ENCODE assay signal across 10 cellular contexts in the genomic region with DNA sequence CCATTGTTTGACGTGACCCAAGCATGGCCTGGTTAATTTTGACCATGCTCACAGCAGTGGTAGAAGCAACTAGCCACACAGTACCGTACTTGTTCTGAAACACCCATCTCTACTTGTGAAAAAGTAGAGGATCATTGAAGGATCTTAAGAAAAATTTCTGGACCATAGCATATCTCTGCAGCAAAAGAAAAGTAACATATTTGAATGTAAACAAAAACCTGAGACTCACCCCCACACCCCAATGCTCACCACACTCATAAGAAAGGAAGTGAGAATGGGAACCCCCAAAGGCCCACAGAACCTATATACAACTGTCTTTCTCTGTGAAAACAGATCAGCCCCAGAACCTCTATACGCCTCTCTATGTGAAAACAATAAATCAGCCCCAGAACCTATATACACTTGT. TPM values are rescaled to one million over a fixed set of nuclear protein-coding genes. Genes with fewer than 3 reads are reported as not detected.
DNase-seq lines count a peak whose midpoint lies in the region; ATAC-seq, FAIRE-seq and TF ChIP-seq lines count a peak whose summit lies in the region.
"Had no signal": no experiment of that assay in that cellular context is flagged by ENCODE, and none has a peak within 500 bp of the region (broad histone marks: within the 10 kb centered on the region; RNA-seq: fewer than 3 reads in every experiment).

No MANE protein-coding gene starts in this region.

- no peak overlapping the region for H4K8ac ChIP-seq in mesenchymal stem cell (ENCODE audit: low read length)

- H2BK15ac ChIP-seq in mesenchymal stem cell (ENCODE audit: low read depth, poor library complexity, severe bottlenecking) = no peak overlapping the region

- TF ChIP-seq POLR2A in GM12891 (IDR thresholded peaks at IDR 0.05; ENCODE audit: low read depth, low read length) (no peak), gastrocnemius medialis (IDR thresholded peaks at IDR 0.05) (no peak)

- no peaks in the 10 kb centered on the region for H3K9me3 Mint-ChIP-seq in activated naive CD4-positive, alpha-beta T cell treated with anti-CD3 and anti-CD28 coated beads for 36 hours

- H3K9ac ChIP-seq in OCI-LY3 (ENCODE audit: low read length) (peak overlapping the region; percentile 49; the same call in 1 of the 2 replicates), mesenchymal stem cell (ENCODE audit: low read length) (no peak overlapping the region)

- H4K91ac ChIP-seq in mesenchymal stem cell (ENCODE audit: low read length) = no peak overlapping the region

- H3K18ac ChIP-seq in mesenchymal stem cell (ENCODE audit: low read depth in 1 of 2, low read length in 2 of 2) = no peak overlapping the region

- intact Hi-C loops in gastrocnemius medialis (cut with DNase I; ENCODE audit: low total_unique reads) = loop anchor here (5.0 kb wide), 1 partner anchor 62 kb away; no protein-coding TSS in a partner anchor
- intact Hi-C loops in activated naive CD4-positive, alpha-beta T cell treated with anti-CD3 and anti-CD28 coated beads for 36 hours (cut with micrococcal nuclease) = no loop called here

- H2AFZ ChIP-seq in OCI-LY3 (ENCODE audit: low read depth, low read length) = no peak overlapping the region
- no peak overlapping the region for H2AFZ ChIP-seq in mesenchymal stem cell (ENCODE audit: low read depth, low read length)

- H3K4me2 ChIP-seq in OCI-LY3 (ENCODE audit: low read length) (peak overlapping the region; percentile 71), mesenchymal stem cell (ENCODE audit: low read length, poor library complexity, severe bottlenecking) (no peak overlapping the region)

- peak; percentile 77 for ATAC-seq in GM19395 (IDR thresholded peaks at IDR 0.05; ENCODE audit: unreplicated experiment)
- peak; percentile 72 for ATAC-seq in HG02885 (IDR thresholded peaks at IDR 0.05; ENCODE audit: poor library complexity, unreplicated experiment)
- no peak for ATAC-seq in gastrocnemius medialis

- H2BK12ac ChIP-seq in mesenchymal stem cell (ENCODE audit: low read length in 2 of 2) = no peak overlapping the region

- WGBS in mesenchymal stem cell = 82% methylated on average over 2 of the region's 3 CpGs

- no peak overlapping the region for H2BK120ac ChIP-seq in mesenchymal stem cell (ENCODE audit: low read depth, low read length)

- H3K27ac Mint-ChIP-seq in activated naive CD4-positive, alpha-beta T cell treated with anti-CD3 and anti-CD28 coated beads for 36 hours = no peak overlapping the region

- DNase-seq in GM12891 (ENCODE audit: insufficient read length, low spot score) = no peak
- no peak for DNase-seq in cortex of kidney (lab: John Stamatoyannopoulos, UW)
- no peak for DNase-seq in gastrocnemius medialis
- DNase-seq in mesenchymal stem cell = no peak
- no peak for DNase-seq in activated naive CD4-positive, alpha-beta T cell treated with anti-CD3 and anti-CD28 coated beads for 36 hours
- DNase-seq: NCI-H524 treated with DMSO at 0.1 percent for 48 hours, small intestine had no signal

- CTCF ChIA-PET in activated naive CD4-positive, alpha-beta T cell treated with anti-CD3 and anti-CD28 coated beads for 36 hours (lab: Charles Lee) = interaction anchor here (0.7 kb wide), 1 partner anchor 1468 kb away, joined by 3 read pairs; no protein-coding TSS in a partner anchor

- no peak overlapping the region for H2AK5ac ChIP-seq in mesenchymal stem cell (ENCODE audit: low read length, severe bottlenecking)

- H3K27ac ChIP-seq in OCI-LY3 (ENCODE audit: low read length) (peak overlapping the region; percentile 75), gastrocnemius medialis (no peak overlapping the region), mesenchymal stem cell (ENCODE audit: low read length, poor library complexity, severe bottlenecking) (no peak overlapping the region)

- no peak overlapping the region for H3K4me3 Mint-ChIP-seq in activated naive CD4-positive, alpha-beta T cell treated with anti-CD3 and anti-CD28 coated beads for 36 hours

- no peaks in the 10 kb centered on the region for H3K36me3 Mint-ChIP-seq in activated naive CD4-positive, alpha-beta T cell treated with anti-CD3 and anti-CD28 coated beads for 36 hours (ENCODE audit: low read depth)

- peak; percentile 85 for FAIRE-seq in GM12891 (lab: Jason Lieb, UNC)

- H3K36me3 ChIP-seq in OCI-LY3 (replicated peaks; ENCODE audit: low read depth, low read length) = no peaks in the 10 kb centered on the region
- no peaks in the 10 kb centered on the region for H3K36me3 ChIP-seq in gastrocnemius medialis
- H3K36me3 ChIP-seq in mesenchymal stem cell (ENCODE audit: control insufficient read depth in 1 of 2, insufficient read depth in 2 of 2, low read depth in 1 of 2, low read length in 2 of 2) = no peaks in the 10 kb centered on the region

- H3K23ac ChIP-seq in mesenchymal stem cell (ENCODE audit: low read length in 2 of 2) = no peak overlapping the region

- H4K20me1 ChIP-seq in OCI-LY3 (ENCODE audit: insufficient read depth, low read length) = no peaks in the 10 kb centered on the region

- peaks cover 78% of the 10 kb centered on the region for H3K4me1 ChIP-seq in OCI-LY3 (ENCODE audit: low read length)
- H3K4me1 ChIP-seq in gastrocnemius medialis = peaks cover 7 to 18% of the 10 kb centered on the region in 2 donors
- H3K4me1 ChIP-seq in mesenchymal stem cell (ENCODE audit: control insufficient read depth, insufficient read depth, low read depth, low read length) = no peaks in the 10 kb centered on the region

- in situ Hi-C loops in gastrocnemius medialis (cut with MboI; ENCODE audit: low sequenced_read_pairs in 4 of 4) = no loop called here

- H3K79me2 ChIP-seq in OCI-LY3 (ENCODE audit: low read length) = no peaks in the 10 kb centered on the region

- H3K4ac ChIP-seq in mesenchymal stem cell (ENCODE audit: low read depth in 1 of 2, low read length in 2 of 2) = no peak overlapping the region

- no peak for TF ChIP-seq CTCF in OCI-LY3 (IDR thresholded peaks at IDR 0.05; ENCODE audit: low read depth, low read length)
- TF ChIP-seq CTCF in gastrocnemius medialis (IDR thresholded peaks at IDR 0.05 in 4 of 5, conservative IDR thresholded peaks at IDR 0.05 in 1 of 5) = no peak

- H3K27me3 ChIP-seq in OCI-LY3 (ENCODE audit: low read depth, low read length) = no peaks in the 10 kb centered on the region
- H3K27me3 ChIP-seq in gastrocnemius medialis = no peaks in the 10 kb centered on the region
- H3K27me3 ChIP-seq in mesenchymal stem cell (ENCODE audit: control insufficient read depth in 1 of 2, insufficient read depth in 1 of 2, low read length in 2 of 2) = peaks cover 0 to 20% of the 10 kb centered on the region in 2 experiments

- H3K14ac ChIP-seq in mesenchymal stem cell (ENCODE audit: low read length in 2 of 2) = no peak overlapping the region

- peaks cover 26% of the 10 kb centered on the region for H3K4me1 Mint-ChIP-seq in activated naive CD4-positive, alpha-beta T cell treated with anti-CD3 and anti-CD28 coated beads for 36 hours (ENCODE audit: low read depth)

- no peaks in the 10 kb centered on the region for H3K27me3 Mint-ChIP-seq in activated naive CD4-positive, alpha-beta T cell treated with anti-CD3 and anti-CD28 coated beads for 36 hours (ENCODE audit: low read depth)

- peak overlapping the region; percentile 39 for H3K4me3 ChIP-seq in OCI-LY3 (ENCODE audit: low read length)
- H3K4me3 ChIP-seq in gastrocnemius medialis = no peak overlapping the region
- H3K4me3 ChIP-seq in mesenchymal stem cell (ENCODE audit: insufficient read depth in 1 of 2, low read depth in 1 of 2, low read length in 2 of 2) = no peak overlapping the region

- H2BK5ac ChIP-seq in mesenchymal stem cell (ENCODE audit: low read depth, low read length, poor library complexity, severe bottlenecking) = no peak overlapping the region

- H3K79me1 ChIP-seq in mesenchymal stem cell (replicated peaks; ENCODE audit: low read length, poor library complexity, severe bottlenecking) = no peaks in the 10 kb centered on the region

- H3K9me3 ChIP-seq in OCI-LY3 (ENCODE audit: insufficient read depth, low read length) (no peaks in the 10 kb centered on the region), gastrocnemius medialis (no peaks in the 10 kb centered on the region), mesenchymal stem cell (ENCODE audit: control insufficient read depth, low read length) (no peaks in the 10 kb centered on the region)

TF ChIP-seq in GM12891, 5 proteins besides CTCF, POLR2A, EP300 and RAD21:
- TF ChIP-seq PAX5 (IDR thresholded peaks at IDR 0.05; ENCODE audit: insufficient read depth, low read length, severe bottlenecking) = no peak
- no peak for TF ChIP-seq POLR2AphosphoS5 (IDR thresholded peaks at IDR 0.05; ENCODE audit: low read depth, low read length)
- TF ChIP-seq TAF1 (IDR thresholded peaks at IDR 0.05; ENCODE audit: low read depth, low read length) = no peak
- TF ChIP-seq SPI1 (IDR thresholded peaks at IDR 0.05; ENCODE audit: low read depth, low read length) = peak; percentile 96
- TF ChIP-seq POU2F2 (IDR thresholded peaks at IDR 0.05; ENCODE audit: low read depth, low read length) = no peak

RNA-seq across cellular contexts. Expression of gene TFRC, which starts 33.8 kb away (rescaled TPM):
- 184 TPM for polyA plus RNA-seq in GM12891 (2012; ENCODE audit: low read depth, missing spikeins)
- 100 to 1,000 TPM in 1 of 4 donors, 10 to 100 TPM in 3; 23.1 to 162 (median 56.3) TPM for total RNA-seq in gastrocnemius medialis
- polyA plus RNA-seq in mesenchymal stem cell (2013, experiment 1 of 2) = 34.8 TPM
- 37.0 TPM for polyA plus RNA-seq in mesenchymal stem cell (2013, experiment 2 of 2)
- total RNA-seq in activated naive CD4-positive, alpha-beta T cell treated with anti-CD3 and anti-CD28 coated beads for 36 hours = 100 to 1,000 TPM; 436 to 442 TPM

Comparison
In these comparisons a context has a peak if more than half of its experiments do, and no peak if none do; other contexts are left out.
1. ATAC-seq: peak in GM19395 (single experiment) and HG02885 (single experiment); none in gastrocnemius medialis (0 of 2).